ENCODE assay signal across 9 cellular contexts in the genomic region with DNA sequence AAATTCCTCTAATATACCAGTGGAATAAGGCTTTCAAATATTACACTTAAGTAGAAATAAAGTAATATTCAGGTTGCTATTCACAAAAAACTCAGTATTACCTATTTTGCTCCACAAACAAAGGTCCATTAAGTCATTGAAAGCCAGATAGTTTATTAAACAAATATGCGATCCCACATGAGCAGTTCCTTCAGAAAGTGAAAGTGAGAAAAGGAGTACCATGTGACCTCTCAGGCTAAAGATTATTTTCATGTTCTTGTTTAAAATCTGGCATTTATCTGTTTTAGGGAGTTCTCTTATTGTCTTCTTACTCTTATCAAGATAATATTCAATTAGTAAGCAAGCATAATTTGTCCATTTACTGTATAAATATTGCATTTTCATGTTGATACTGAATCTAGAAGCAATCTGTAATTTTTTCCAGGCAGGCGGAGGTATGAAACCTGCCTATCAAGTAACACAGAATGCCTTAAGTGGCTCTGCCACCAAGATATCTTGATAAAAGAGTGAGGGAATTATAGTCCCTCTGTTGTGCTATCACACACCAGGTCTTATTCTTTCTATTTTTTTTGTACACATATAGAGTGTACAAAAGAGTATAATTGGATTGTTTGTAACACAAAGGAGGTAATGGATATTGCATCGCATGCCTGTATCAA. TPM values are rescaled to one million over a fixed set of nuclear protein-coding genes. Genes with fewer than 3 reads are reported as not detected.
A peak's percentile ranks its signal among the peaks of the same experiment; 100 is the strongest.
DNase-seq lines count a peak whose midpoint lies in the region; ATAC-seq lines count a peak whose summit lies in the region.
"Had no signal": no experiment of that assay in that cellular context is flagged by ENCODE, and none has a peak within 500 bp of the region (broad histone marks: within the 10 kb centered on the region; RNA-seq: fewer than 3 reads in every experiment).

No MANE protein-coding gene starts in this region.

- H3K4me2 ChIP-seq in skeletal muscle satellite cell (ENCODE audit: low read length): peak overlapping the region; percentile 71

- no peaks in the 10 kb centered on the region for H3K27me3 ChIP-seq in skeletal muscle satellite cell (ENCODE audit: control insufficient read depth, insufficient read depth, low read length)

- H3K9me3 ChIP-seq in skeletal muscle satellite cell (replicated peaks; ENCODE audit: low read length): no peaks in the 10 kb centered on the region

- H3K4me1 ChIP-seq in skeletal muscle satellite cell (ENCODE audit: control insufficient read depth, insufficient read depth, low read length): no peaks in the 10 kb centered on the region

- H3K4me3 ChIP-seq in skeletal muscle satellite cell (ENCODE audit: low read length): peak overlapping the region; percentile 22

- peak; percentile 84 for ATAC-seq in HG03378 (IDR thresholded peaks at IDR 0.05; ENCODE audit: unreplicated experiment)

- H3K9ac ChIP-seq in skeletal muscle satellite cell (ENCODE audit: low read depth, low read length): peak overlapping the region; percentile 48

- DNase-seq in DMS153 (lab: John Stamatoyannopoulos, UW) (peak; percentile 3), DMS153 treated with DMSO at 0.1 percent for 48 hours (lab: John Stamatoyannopoulos, UW; ENCODE audit: unreplicated experiment) (no peak), dermis blood vessel endothelial cell (peak; percentile 27), COLO668 (lab: John Stamatoyannopoulos, UW; ENCODE audit: unreplicated experiment) (no peak), nucleus accumbens (lab: John Stamatoyannopoulos, UW) (no peak), NCI-H2227 (lab: John Stamatoyannopoulos, UW; ENCODE audit: unreplicated experiment) (no peak)

- H3K36me3 ChIP-seq in skeletal muscle satellite cell (ENCODE audit: insufficient read depth, low read length): no peaks in the 10 kb centered on the region

RNA-seq across cellular contexts. Expression of a gene that starts 20.1 kb away (rescaled TPM):
- not detected in 2 replicates for total RNA-seq in dermis blood vessel endothelial cell
- total RNA-seq in skeletal muscle satellite cell (2012; rRNA removed): not detected in 2 replicates
- total RNA-seq: NCI-H460 had no signal

Comparison
In these comparisons a context has a peak if more than half of its experiments do, and no peak if none do; other contexts are left out.
1. DNase-seq: peak in DMS153 (single experiment) and dermis blood vessel endothelial cell (single experiment); none in DMS153 treated with DMSO at 0.1 percent for 48 hours (single experiment), COLO668 (single experiment), nucleus accumbens (0 of 56) and NCI-H2227 (single experiment).